ENCODE assay signal across 10 cellular contexts in genomic region chrX:31449975-31450374, GRCh38.
"Had no signal": no experiment of that assay in that cellular context is flagged by ENCODE, and none has a peak within 500 bp of the region (broad histone marks: within the 10 kb centered on the region; RNA-seq: fewer than 3 reads in every experiment).

No MANE protein-coding gene starts in this region.

- DNase-seq: activated CD4-positive, CD25-positive, alpha-beta regulatory T cell; activated naive CD4-positive, alpha-beta T cell; colonic mucosa; esophagus squamous epithelium; naive B cell; ovary; spleen; stimulated activated naive CD8-positive, alpha-beta T cell treated with anti-CD3 and anti-CD28 coated beads, Interleukin-15, amount 100 ng/mL, for 72 hours had no signal

- H3K36me3 ChIP-seq: colonic mucosa, esophagus squamous epithelium, ovary, spleen had no signal

- H3K4me3 ChIP-seq: colonic mucosa, esophagus squamous epithelium, lung, ovary, spleen had no signal

- ATAC-seq: stimulated activated naive CD8-positive, alpha-beta T cell treated with anti-CD3 and anti-CD28 coated beads, Interleukin-15, amount 100 ng/mL, for 72 hours had no signal

- FAIRE-seq: islet of Langerhans had no signal

- H3K27me3 ChIP-seq: colonic mucosa, esophagus squamous epithelium, ovary, spleen had no signal
